In the genomic region with DNA sequence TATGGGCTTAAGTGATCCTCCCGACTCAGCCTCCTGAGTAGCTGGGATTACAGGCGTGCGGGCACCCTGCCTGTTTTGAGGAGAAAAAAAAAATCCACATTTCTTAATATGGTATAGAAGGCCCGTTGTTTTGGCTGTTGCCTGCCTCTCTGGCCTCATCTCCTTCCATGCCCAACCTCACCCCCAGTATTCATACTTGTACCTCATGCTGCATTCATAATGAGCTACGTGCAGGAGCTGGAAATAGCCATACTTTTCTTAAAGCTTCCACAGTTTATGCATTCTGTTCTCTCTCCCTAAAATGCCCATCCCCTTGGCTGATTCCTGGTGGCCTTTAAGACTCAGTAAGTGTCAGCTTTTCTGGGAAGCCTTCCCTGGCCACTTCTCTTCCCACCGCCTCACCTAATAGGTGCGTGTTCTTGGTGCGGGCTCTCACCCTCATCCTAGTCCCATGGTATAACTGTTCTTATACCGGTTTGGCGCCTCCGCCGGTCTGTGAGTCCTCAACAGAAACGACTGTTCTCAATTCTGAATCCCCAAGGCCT, we compare ENCODE assay signal across 1 cellular context.
TF ChIP-seq lines count a peak whose summit lies in the region.

No MANE protein-coding gene starts in this region.

TF ChIP-seq in IMR-90, 13 proteins besides CTCF, POLR2A, EP300 and RAD21:
- TF ChIP-seq RCOR1 (IDR thresholded peaks at IDR 0.05; ENCODE audit: insufficient replicate concordance, low read length), result no peak
- no peak for TF ChIP-seq MAZ (IDR thresholded peaks at IDR 0.05; ENCODE audit: borderline replicate concordance, low read depth, low read length)
- no peak for TF ChIP-seq CHD1 (IDR thresholded peaks at IDR 0.05; ENCODE audit: low read depth, low read length)
TF ChIP-seq in IMR-90: peak in this region for 0.
